20 cellular contexts compared by ENCODE assay signal in the genomic region with DNA sequence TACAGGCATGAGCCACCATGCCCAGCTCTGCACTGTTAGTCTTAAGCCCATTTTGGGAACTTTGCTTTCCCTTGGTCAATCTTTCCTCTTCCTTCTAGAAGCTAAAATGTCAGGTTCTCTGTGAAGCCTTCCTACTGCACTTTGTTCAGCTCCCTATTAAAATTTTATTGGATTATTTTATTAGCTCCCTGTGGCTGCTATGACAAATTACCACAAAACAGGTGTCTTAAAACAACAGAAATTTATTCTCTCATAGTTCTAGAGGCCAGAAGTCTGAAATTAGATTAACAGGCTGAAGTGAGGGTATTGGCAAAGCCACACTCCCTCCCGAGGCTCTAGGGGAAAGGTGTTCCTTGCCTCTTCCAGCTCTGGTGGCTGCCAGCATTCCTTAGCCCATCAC. TPM values are rescaled to one million over a fixed set of nuclear protein-coding genes. Genes with fewer than 3 reads are reported as not detected.
DNase-seq lines count a peak whose midpoint lies in the region; ATAC-seq and TF ChIP-seq lines count a peak whose summit lies in the region.
"Had no signal": no experiment of that assay in that cellular context is flagged by ENCODE, and none has a peak within 500 bp of the region (broad histone marks: within the 10 kb centered on the region; RNA-seq: fewer than 3 reads in every experiment).

No MANE protein-coding gene starts in this region.

- no peak overlapping the region for H4K8ac ChIP-seq in trophoblast cell (ENCODE audit: low read depth, low read length)

- H3K9me3 ChIP-seq in heart right ventricle (peaks cover 0 to 11% (median 0%) of the 10 kb centered on the region in 11 donors), trophoblast cell (ENCODE audit: insufficient read depth, low read depth, low read length) (no peaks in the 10 kb centered on the region)

- no peak overlapping the region for H2AK5ac ChIP-seq in trophoblast cell (ENCODE audit: low read length)

- intact Hi-C loops in heart right ventricle (cut with DNase I), result loop anchor here in 3 of 10 donors (5.0 kb wide), 3 partner anchors 36 to 51 kb away; no protein-coding TSS in a partner anchor
- intact Hi-C loops in Right ventricle myocardium superior (cut with DNase I), result no loop called here

- peak overlapping the region; percentile 1 for H4K91ac ChIP-seq in trophoblast cell (ENCODE audit: low read depth, low read length)

- H3K4me1 ChIP-seq in heart right ventricle (peaks cover 0 to 41% (median 14%) of the 10 kb centered on the region in 9 donors), trophoblast cell (ENCODE audit: control insufficient read depth in 1 of 2, insufficient read depth in 2 of 2, low read length in 2 of 2) (peaks cover 5 to 11% of the 10 kb centered on the region in 2 experiments)

- CTCF ChIA-PET in HEK293T (lab: Yijun Ruan, JAX), result interaction anchor here (0.6 to 2.1 kb wide), 5 partner anchors 15 to 55 kb away, joined by 3 to 9 read pairs (median 4); no protein-coding TSS in a partner anchor

- no peak overlapping the region for H3K4me2 ChIP-seq in trophoblast cell (ENCODE audit: low read length)

- WGBS in heart right ventricle, 2 donors, result 29 to 36% methylated on average over 1 of the region's 1 CpG
- no CpG with 5 or more reads among the region's 1 CpG for WGBS in trophoblast cell (ENCODE audit: extremely low coverage, insufficient coverage, insufficient read length)

- H2BK120ac ChIP-seq in trophoblast cell (ENCODE audit: insufficient read depth, low read length, poor library complexity), result no peak overlapping the region

- peak overlapping the region; percentile 8 for H2BK12ac ChIP-seq in trophoblast cell (ENCODE audit: low read length)

- no peak overlapping the region for H3K18ac ChIP-seq in trophoblast cell (ENCODE audit: low read length)

- DNase-seq in heart right ventricle, result no peak
- DNase-seq in Right ventricle myocardium superior, result no peak
- DNase-seq in HEK293T (ENCODE audit: extremely low spot score), result no peak
- peak in 1 of 2 donors; percentile 60 for DNase-seq in trophoblast cell
- no peak for DNase-seq in middle frontal gyrus (ENCODE audit: extremely low spot score, low spot score)
- DNase-seq in stimulated activated CD4-positive, alpha-beta T cell treated with anti-CD3 and anti-CD28 coated beads, Interleukin-4, amount 100 ng/mL, for 1 hour, result no peak
- DNase-seq: CD4-positive, CD25-positive, alpha-beta regulatory T cell; DMS53; GM23248; H9; NCI-H2029 treated with DMSO at 0.1 percent for 48 hours; NCI-H446 treated with DMSO at 0.1 percent for 48 hours; NCI-H526; NCI-H82; NK-92 treated with Interleukin-12 subunit alpha and Interleukin-12 subunit beta, amount 100 ng/mL, for 24 hours; RPMI8226; SHP77 treated with DMSO at 0.1 percent for 48 hours had no signal

- ATAC-seq in heart right ventricle, result no peak
- no peak for ATAC-seq in Right ventricle myocardium superior (ENCODE audit: poor library complexity)
- no peak for ATAC-seq in GM18511 (IDR thresholded peaks at IDR 0.05; ENCODE audit: unreplicated experiment)

- POLR2A ChIA-PET in HEK293T (lab: Yijun Ruan, JAX), result no interaction called here

- H3K79me2 ChIP-seq in trophoblast cell (ENCODE audit: control insufficient read depth, insufficient read depth, low read length, poor library complexity), result peaks cover 12% of the 10 kb centered on the region

- no peak overlapping the region for H3K14ac ChIP-seq in trophoblast cell (ENCODE audit: low read length)

- no peak overlapping the region for H3K23ac ChIP-seq in trophoblast cell (ENCODE audit: low read length)

- H3K79me1 ChIP-seq in trophoblast cell (ENCODE audit: low read length), result peaks cover 21% of the 10 kb centered on the region

- no peaks in the 10 kb centered on the region for H3K36me3 ChIP-seq in heart right ventricle
- H3K36me3 ChIP-seq in trophoblast cell (ENCODE audit: control insufficient read depth in 1 of 2, insufficient read depth in 2 of 2, low read length in 2 of 2), result no peaks in the 10 kb centered on the region

- no peak overlapping the region for H2BK5ac ChIP-seq in trophoblast cell (ENCODE audit: low read depth, low read length, poor library complexity)

- H3K4me3 ChIP-seq in heart right ventricle (no peak overlapping the region), trophoblast cell (ENCODE audit: low read depth, low read length) (no peak overlapping the region)
- H3K4me3 ChIP-seq: GM23248 had no signal

- TF ChIP-seq CTCF in heart right ventricle (IDR thresholded peaks at IDR 0.05) (no peak), VCaP (conservative IDR thresholded peaks at IDR 0.05) (no peak)

- H4K12ac ChIP-seq in trophoblast cell (ENCODE audit: low read depth, low read length), result no peak overlapping the region

- H2AFZ ChIP-seq in trophoblast cell (ENCODE audit: insufficient read depth, low read length, poor library complexity), result no peak overlapping the region
- H2AFZ ChIP-seq: GM23248 had no signal

- H3K27me3 ChIP-seq in heart right ventricle, result peaks cover 0 to 5% (median 0%) of the 10 kb centered on the region in 7 donors
- no peaks in the 10 kb centered on the region for H3K27me3 ChIP-seq in trophoblast cell (ENCODE audit: insufficient read depth, low read length)

- H3K27ac ChIP-seq in heart right ventricle (peak overlapping the region; percentile 60 to 100 (median 98)), VCaP (peak overlapping the region; percentile 73), trophoblast cell (ENCODE audit: low read depth, low read length) (no peak overlapping the region)
- H3K27ac ChIP-seq: HL-60 had no signal

- no peak overlapping the region for H3K4ac ChIP-seq in trophoblast cell (ENCODE audit: low read depth, low read length)

- no peak overlapping the region for H3K9ac ChIP-seq in trophoblast cell (ENCODE audit: low read length)
- H3K9ac ChIP-seq: GM23248 had no signal

TF ChIP-seq in HEK293T, 16 proteins besides CTCF, POLR2A, EP300 and RAD21:
- TF ChIP-seq, protein P1, sequence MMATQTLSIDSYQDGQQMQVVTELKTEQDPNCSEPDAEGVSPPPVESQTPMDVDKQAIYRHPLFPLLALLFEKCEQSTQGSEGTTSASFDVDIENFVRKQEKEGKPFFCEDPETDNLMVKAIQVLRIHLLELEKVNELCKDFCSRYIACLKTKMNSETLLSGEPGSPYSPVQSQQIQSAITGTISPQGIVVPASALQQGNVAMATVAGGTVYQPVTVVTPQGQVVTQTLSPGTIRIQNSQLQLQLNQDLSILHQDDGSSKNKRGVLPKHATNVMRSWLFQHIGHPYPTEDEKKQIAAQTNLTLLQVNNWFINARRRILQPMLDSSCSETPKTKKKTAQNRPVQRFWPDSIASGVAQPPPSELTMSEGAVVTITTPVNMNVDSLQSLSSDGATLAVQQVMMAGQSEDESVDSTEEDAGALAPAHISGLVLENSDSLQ (IDR thresholded peaks at IDR 0.05), result peak; percentile 66
- no peak for TF ChIP-seq FOXM1 (IDR thresholded peaks at IDR 0.05; ENCODE audit: borderline replicate concordance)

RNA-seq across cellular contexts. Expression of gene SMYD2, which starts 4.2 kb away (rescaled TPM):
- 100 to 1,000 TPM; 158 to 438 (median 356) TPM for total RNA-seq in heart right ventricle
- 100 to 1,000 TPM in 1 of 2 donors, 10 to 100 TPM in 1; 97.3 to 149 TPM for polyA plus RNA-seq in heart right ventricle
- total RNA-seq in Right ventricle myocardium superior, result 184 TPM
- polyA plus RNA-seq in trophoblast cell (2013), result 69.5 and 72.9 TPM in 2 replicates
